ENCODE assay signal across 21 cellular contexts in the genomic region with DNA sequence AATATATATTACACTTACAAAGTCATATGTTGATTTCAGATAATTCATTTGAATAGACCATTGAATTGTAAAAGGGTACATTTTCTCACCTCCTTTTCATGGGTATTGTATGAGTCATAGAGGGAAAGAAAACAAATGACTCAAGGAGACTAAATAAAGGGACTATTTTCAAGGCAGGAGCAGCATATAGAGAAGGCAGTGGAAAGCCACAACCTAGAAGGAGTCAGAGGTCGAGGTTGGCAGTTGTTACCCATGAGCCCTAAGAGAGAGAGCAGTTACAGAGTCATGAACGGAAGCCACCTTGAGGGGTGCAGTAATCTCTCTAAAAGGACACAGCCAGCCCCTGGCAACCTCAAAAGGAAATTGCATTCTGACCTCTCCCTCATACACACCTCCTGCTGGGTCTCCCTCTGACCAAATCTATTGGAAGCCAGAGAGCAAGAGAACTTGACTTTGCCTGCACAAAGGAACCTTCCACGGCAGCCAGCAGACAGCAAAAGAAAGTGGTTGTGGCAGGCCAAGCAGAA.
DNase-seq lines count a peak whose midpoint lies in the region; ATAC-seq and TF ChIP-seq lines count a peak whose summit lies in the region.
"Had no signal": no experiment of that assay in that cellular context is flagged by ENCODE, and none has a peak within 500 bp of the region (broad histone marks: within the 10 kb centered on the region; RNA-seq: fewer than 3 reads in every experiment).

No MANE protein-coding gene starts in this region.

- POLR2A ChIA-PET in activated CD8-positive, alpha-beta T cell treated with anti-CD3 and anti-CD28 coated beads for 36 hours (lab: Charles Lee), result no interaction called here
- POLR2A ChIA-PET in activated CD8-positive, alpha-beta T cell treated with anti-CD3 and anti-CD28 coated beads, Interleukin-2, amount 10 ng/mL, durations not matched to agents 7 days and 5 days (lab: Charles Lee), result no interaction called here
- POLR2A ChIA-PET in Panc1 (lab: Charles Lee), result no interaction called here

- H3K4me1 ChIP-seq in Panc1 (ENCODE audit: control insufficient read depth, insufficient read depth, low read length) (no peaks in the 10 kb centered on the region), BE2C (no peaks in the 10 kb centered on the region), gastroesophageal sphincter (no peaks in the 10 kb centered on the region)
- H3K4me1 ChIP-seq: upper lobe of left lung had no signal

- peak; percentile 9 for DNase-seq in activated CD8-positive, alpha-beta T cell treated with anti-CD3 and anti-CD28 coated beads for 36 hours
- no peak for DNase-seq in activated CD8-positive, alpha-beta T cell treated with anti-CD3 and anti-CD28 coated beads, Interleukin-2, amount 10 ng/mL, durations not matched to agents 7 days and 5 days
- DNase-seq in Panc1 (ENCODE audit: low read depth, low spot score), result no peak
- no peak for DNase-seq in stimulated activated naive CD8-positive, alpha-beta T cell treated with anti-CD3 and anti-CD28 coated beads, Interleukin-15, Interleukin-2, amounts not matched to agents 100 U/mL and 50 U/mL, for 24 hours
- DNase-seq in BE2C, result no peak
- DNase-seq in RKO (ENCODE audit: low spot score), result no peak
- DNase-seq: 8988T; activated CD4-positive, alpha-beta T cell treated with anti-CD3 and anti-CD28 coated beads, Interleukin-2, amount 50 U/mL, for 1 hour; activated naive CD4-positive, alpha-beta T cell; cerebellar nuclear complex; effector CD4-positive, alpha-beta T cell; GDM1; GM23248; Karpas-422; NCI-H526; SHP77; stimulated activated CD4-positive, alpha-beta T cell treated with anti-CD3 and anti-CD28 coated beads, Interleukin-2, amount 100 ng/mL, for 24 hours; upper lobe of left lung had no signal

- no peak for TF ChIP-seq CTCF in activated CD8-positive, alpha-beta T cell treated with anti-CD3 and anti-CD28 coated beads for 36 hours (IDR thresholded peaks at IDR 0.05)
- TF ChIP-seq CTCF in Panc1 (IDR thresholded peaks at IDR 0.05) (no peak), BE2C (IDR thresholded peaks at IDR 0.05; ENCODE audit: low read depth, low read length) (no peak), gastroesophageal sphincter (IDR thresholded peaks at IDR 0.05) (no peak)

- H3K4me3 Mint-ChIP-seq in activated CD8-positive, alpha-beta T cell treated with anti-CD3 and anti-CD28 coated beads for 36 hours, result no peak overlapping the region
- no peak overlapping the region for H3K4me3 Mint-ChIP-seq in activated CD8-positive, alpha-beta T cell treated with anti-CD3 and anti-CD28 coated beads, Interleukin-2, amount 10 ng/mL, durations not matched to agents 7 days and 5 days

- CTCF ChIA-PET in activated CD8-positive, alpha-beta T cell treated with anti-CD3 and anti-CD28 coated beads for 36 hours (lab: Charles Lee), result no interaction called here
- CTCF ChIA-PET in activated CD8-positive, alpha-beta T cell treated with anti-CD3 and anti-CD28 coated beads, Interleukin-2, amount 10 ng/mL, durations not matched to agents 7 days and 5 days (lab: Charles Lee), result no interaction called here
- CTCF ChIA-PET in Panc1 (lab: Charles Lee), result no interaction called here

- H3K4me3 ChIP-seq in Panc1 (ENCODE audit: low read depth in 2 of 2, low read length in 2 of 2), result no peak overlapping the region
- no peak overlapping the region for H3K4me3 ChIP-seq in BE2C (ENCODE audit: low read depth, low read length)
- H3K4me3 ChIP-seq in gastroesophageal sphincter, result no peak overlapping the region
- H3K4me3 ChIP-seq: GM23248, upper lobe of left lung had no signal

- H3K36me3 ChIP-seq in Panc1 (ENCODE audit: control insufficient read depth, insufficient read depth, low read length) (no peaks in the 10 kb centered on the region), BE2C (no peaks in the 10 kb centered on the region), gastroesophageal sphincter (no peaks in the 10 kb centered on the region)
- H3K36me3 ChIP-seq: upper lobe of left lung had no signal

- in situ Hi-C loops in Panc1 (cut with HindIII; ENCODE audit: low pct_unique_long_range_greater_than_20kb, low sequenced_read_pairs), result no loop called here

- H3K27me3 ChIP-seq in Panc1 (ENCODE audit: control insufficient read depth, insufficient read depth, low read length) (no peaks in the 10 kb centered on the region), BE2C (peaks cover 2% of the 10 kb centered on the region; the same call in 1 of the 2 replicates), gastroesophageal sphincter (no peaks in the 10 kb centered on the region)
- H3K27me3 ChIP-seq: upper lobe of left lung had no signal

- TF ChIP-seq POLR2A in gastroesophageal sphincter (IDR thresholded peaks at IDR 0.05), result no peak

- no peaks in the 10 kb centered on the region for H3K9me3 ChIP-seq in Panc1 (ENCODE audit: control insufficient read depth, insufficient read depth, low read depth, low read length)
- H3K9me3 ChIP-seq in BE2C, result no peaks in the 10 kb centered on the region
- no peaks in the 10 kb centered on the region for H3K9me3 ChIP-seq in gastroesophageal sphincter
- H3K9me3 ChIP-seq: upper lobe of left lung had no signal

- peak; percentile 72 for ATAC-seq in activated CD8-positive, alpha-beta T cell treated with anti-CD3 and anti-CD28 coated beads for 36 hours
- ATAC-seq in activated CD8-positive, alpha-beta T cell treated with anti-CD3 and anti-CD28 coated beads, Interleukin-2, amount 10 ng/mL, durations not matched to agents 7 days and 5 days, result no peak
- peak; percentile 45 for ATAC-seq in HG02642 (IDR thresholded peaks at IDR 0.05; ENCODE audit: poor library complexity, unreplicated experiment)
- peak; percentile 51; the same call in 1 of the 2 replicates for ATAC-seq in Panc1
- ATAC-seq in stimulated activated naive CD8-positive, alpha-beta T cell treated with anti-CD3 and anti-CD28 coated beads, Interleukin-15, Interleukin-2, amounts not matched to agents 100 U/mL and 50 U/mL, for 24 hours, result peak; percentile 68
- ATAC-seq in gastroesophageal sphincter, result no peak
- ATAC-seq: left lobe of liver had no signal

- no TSS peak for BruUV-seq in Panc1 (replicated peaks; lab: Mats Ljungman, UMichigan)

- H3K4me1 Mint-ChIP-seq in activated CD8-positive, alpha-beta T cell treated with anti-CD3 and anti-CD28 coated beads for 36 hours (ENCODE audit: low read depth), result no peaks in the 10 kb centered on the region
- H3K4me1 Mint-ChIP-seq in activated CD8-positive, alpha-beta T cell treated with anti-CD3 and anti-CD28 coated beads, Interleukin-2, amount 10 ng/mL, durations not matched to agents 7 days and 5 days (ENCODE audit: low read depth), result no peaks in the 10 kb centered on the region

- intact Hi-C loops in activated CD8-positive, alpha-beta T cell treated with anti-CD3 and anti-CD28 coated beads for 36 hours (cut with micrococcal nuclease), result no loop called here
- intact Hi-C loops in Panc1 (cut with micrococcal nuclease; ENCODE audit: unreplicated experiment), result no loop called here

- 39 to 65% methylated on average over 2 to 3 of the region's 3 CpGs for WGBS in gastroesophageal sphincter (ENCODE audit: low coverage in 1 of 2), 2 donors

- no peak overlapping the region for H3K27ac Mint-ChIP-seq in activated CD8-positive, alpha-beta T cell treated with anti-CD3 and anti-CD28 coated beads for 36 hours
- no peak overlapping the region for H3K27ac Mint-ChIP-seq in activated CD8-positive, alpha-beta T cell treated with anti-CD3 and anti-CD28 coated beads, Interleukin-2, amount 10 ng/mL, durations not matched to agents 7 days and 5 days

- H3K9me3 Mint-ChIP-seq in activated CD8-positive, alpha-beta T cell treated with anti-CD3 and anti-CD28 coated beads for 36 hours, result no peaks in the 10 kb centered on the region
- no peaks in the 10 kb centered on the region for H3K9me3 Mint-ChIP-seq in activated CD8-positive, alpha-beta T cell treated with anti-CD3 and anti-CD28 coated beads, Interleukin-2, amount 10 ng/mL, durations not matched to agents 7 days and 5 days (ENCODE audit: insufficient read depth)

- TF ChIP-seq EP300 in gastroesophageal sphincter (IDR thresholded peaks at IDR 0.05), result no peak

- H3K27ac ChIP-seq in Panc1 (ENCODE audit: low read length) (no peak overlapping the region), gastroesophageal sphincter (no peak overlapping the region)
- H3K27ac ChIP-seq: GM23248, upper lobe of left lung had no signal

- peaks cover 9% of the 10 kb centered on the region for H3K27me3 Mint-ChIP-seq in activated CD8-positive, alpha-beta T cell treated with anti-CD3 and anti-CD28 coated beads for 36 hours
- H3K27me3 Mint-ChIP-seq in activated CD8-positive, alpha-beta T cell treated with anti-CD3 and anti-CD28 coated beads, Interleukin-2, amount 10 ng/mL, durations not matched to agents 7 days and 5 days (ENCODE audit: low read depth), result no peaks in the 10 kb centered on the region

- H3K36me3 Mint-ChIP-seq in activated CD8-positive, alpha-beta T cell treated with anti-CD3 and anti-CD28 coated beads for 36 hours (ENCODE audit: low read depth), result no peaks in the 10 kb centered on the region
- H3K36me3 Mint-ChIP-seq in activated CD8-positive, alpha-beta T cell treated with anti-CD3 and anti-CD28 coated beads, Interleukin-2, amount 10 ng/mL, durations not matched to agents 7 days and 5 days (ENCODE audit: low read depth), result no peaks in the 10 kb centered on the region

Comparison
In these comparisons a context has a peak if more than half of its experiments do, and no peak if none do; other contexts are left out.
1. ATAC-seq: peak in activated CD8-positive, alpha-beta T cell treated with anti-CD3 and anti-CD28 coated beads for 36 hours (single experiment), HG02642 (single experiment), Panc1 (single experiment) and stimulated activated naive CD8-positive, alpha-beta T cell treated with anti-CD3 and anti-CD28 coated beads, Interleukin-15, Interleukin-2, amounts not matched to agents 100 U/mL and 50 U/mL, for 24 hours (single experiment); none in activated CD8-positive, alpha-beta T cell treated with anti-CD3 and anti-CD28 coated beads, Interleukin-2, amount 10 ng/mL, durations not matched to agents 7 days and 5 days (single experiment) and gastroesophageal sphincter (single experiment).